Comparison of ENCODE assay signal across 14 cellular contexts in genomic region chr19:55611983-55612645, GRCh38. TPM values are rescaled to one million over a fixed set of nuclear protein-coding genes. Genes with fewer than 3 reads are reported as not detected.
DNase-seq lines count a peak whose midpoint lies in the region; ATAC-seq and TF ChIP-seq lines count a peak whose summit lies in the region.
"Had no signal": no experiment of that assay in that cellular context is flagged by ENCODE, and none has a peak within 500 bp of the region (broad histone marks: within the 10 kb centered on the region; RNA-seq: fewer than 3 reads in every experiment).

No MANE protein-coding gene starts in this region.

- no peaks in the 10 kb centered on the region for H4K20me1 ChIP-seq in OCI-LY1 (ENCODE audit: insufficient read depth, low read length)

- peaks cover 43 to 58% of the 10 kb centered on the region in 2 donors for H3K4me1 Mint-ChIP-seq in stimulated activated naive B cell treated with anti-CD40 and anti-IgM and Interleukin-4, amounts not matched to agents 10 μg/mL and 1 μg/mL and 100 μg/mL, for 72 hours

- no peaks in the 10 kb centered on the region for H3K79me2 ChIP-seq in OCI-LY1 (ENCODE audit: insufficient read depth, low read length)

- ATAC-seq in left cardiac atrium = no peak
- peak; percentile 82 to 90 for ATAC-seq in stimulated activated naive B cell treated with anti-CD40 and anti-IgM and Interleukin-4, amounts not matched to agents 10 μg/mL and 1 μg/mL and 100 μg/mL, for 72 hours (replicated peaks)
- ATAC-seq: gastroesophageal sphincter had no signal

- H3K4me3 ChIP-seq in cardiac muscle cell = no peak overlapping the region
- no peak overlapping the region for H3K4me3 ChIP-seq in OCI-LY1 (ENCODE audit: low read depth, low read length, poor library complexity, severe bottlenecking)
- no peak overlapping the region for H3K4me3 ChIP-seq in right atrium auricular region
- H3K4me3 ChIP-seq in ovary = no peak overlapping the region
- H3K4me3 ChIP-seq: gastroesophageal sphincter, neural progenitor cell had no signal

- WGBS in ovary, 3 donors = 68 to 80% (median 76%) methylated on average over 3 of the region's 3 CpGs

- H3K36me3 ChIP-seq in cardiac muscle cell = peaks cover 14% of the 10 kb centered on the region
- H3K36me3 ChIP-seq in OCI-LY1 (ENCODE audit: insufficient read depth, low read length) = peaks cover 34% of the 10 kb centered on the region
- H3K36me3 ChIP-seq in right atrium auricular region = peaks cover 38% of the 10 kb centered on the region
- no peaks in the 10 kb centered on the region for H3K36me3 ChIP-seq in ovary
- H3K36me3 ChIP-seq: neural progenitor cell had no signal

- H3K9me2 ChIP-seq in OCI-LY1 (ENCODE audit: low read depth, low read length) = no peaks in the 10 kb centered on the region

- no peak for TF ChIP-seq POLR2A in ovary (IDR thresholded peaks at IDR 0.05)

- no peak for TF ChIP-seq EP300 in ovary (IDR thresholded peaks at IDR 0.05)

- no peak overlapping the region for H2AFZ ChIP-seq in OCI-LY1 (ENCODE audit: low read length)
- H2AFZ ChIP-seq: neural progenitor cell had no signal

- H3K27ac Mint-ChIP-seq in stimulated activated naive B cell treated with anti-CD40 and anti-IgM and Interleukin-4, amounts not matched to agents 10 μg/mL and 1 μg/mL and 100 μg/mL, for 72 hours = peak overlapping the region; percentile 82
- H3K27ac Mint-ChIP-seq: neural progenitor cell had no signal

- DNase-seq in cardiac muscle cell (ENCODE audit: low read depth in 1 of 2, low spot score in 1 of 2) (no peak), left cardiac atrium (no peak), right atrium auricular region (ENCODE audit: low spot score) (no peak), D341Med (ENCODE audit: low spot score) (no peak), ovary (no peak), NCI-H2107 (lab: John Stamatoyannopoulos, UW) (no peak)
- DNase-seq in stimulated activated naive B cell treated with anti-CD40 and anti-IgM and Interleukin-4, amounts not matched to agents 10 μg/mL and 1 μg/mL and 100 μg/mL, for 72 hours = no peak
- DNase-seq: activated CD4-positive, alpha-beta T cell treated with anti-CD3 and anti-CD28 coated beads for 1 hour; NCI-H82; stimulated activated naive CD4-positive, alpha-beta T cell; T-helper 2 cell had no signal

- no peak overlapping the region for H3K9ac ChIP-seq in OCI-LY1 (ENCODE audit: low read length)
- H3K9ac ChIP-seq: neural progenitor cell had no signal

- H3K27me3 Mint-ChIP-seq in stimulated activated naive B cell treated with anti-CD40 and anti-IgM and Interleukin-4, amounts not matched to agents 10 μg/mL and 1 μg/mL and 100 μg/mL, for 72 hours = no peaks in the 10 kb centered on the region

- H3K27ac ChIP-seq in cardiac muscle cell (peak overlapping the region; percentile 53), OCI-LY1 (ENCODE audit: low read depth, low read length, poor library complexity, severe bottlenecking) (peak overlapping the region; percentile 14), right atrium auricular region (peak overlapping the region; percentile 68 to 92), ovary (no peak overlapping the region)
- H3K27ac ChIP-seq: neural progenitor cell had no signal

- intact Hi-C loops in left cardiac atrium (cut with DNase I) = no loop called here
- intact Hi-C loops in ovary (cut with DNase I) = no loop called here

- TF ChIP-seq CTCF in cardiac muscle cell (IDR thresholded peaks at IDR 0.05; ENCODE audit: low read depth, low read length) = no peak
- no peak for TF ChIP-seq CTCF in OCI-LY1 (IDR thresholded peaks at IDR 0.05; ENCODE audit: low read length)
- TF ChIP-seq CTCF in right atrium auricular region (IDR thresholded peaks at IDR 0.05) = no peak
- TF ChIP-seq CTCF in ovary (IDR thresholded peaks at IDR 0.05) = no peak

- H3K4me3 Mint-ChIP-seq in stimulated activated naive B cell treated with anti-CD40 and anti-IgM and Interleukin-4, amounts not matched to agents 10 μg/mL and 1 μg/mL and 100 μg/mL, for 72 hours = peak overlapping the region; percentile 33 to 55
- H3K4me3 Mint-ChIP-seq: neural progenitor cell had no signal

- H3K27me3 ChIP-seq in cardiac muscle cell (no peaks in the 10 kb centered on the region), OCI-LY1 (ENCODE audit: insufficient read depth, low read length) (no peaks in the 10 kb centered on the region), right atrium auricular region (no peaks in the 10 kb centered on the region), ovary (no peaks in the 10 kb centered on the region)
- H3K27me3 ChIP-seq: gastroesophageal sphincter, neural progenitor cell had no signal

- peaks cover 38 to 53% of the 10 kb centered on the region in 2 donors for H3K36me3 Mint-ChIP-seq in stimulated activated naive B cell treated with anti-CD40 and anti-IgM and Interleukin-4, amounts not matched to agents 10 μg/mL and 1 μg/mL and 100 μg/mL, for 72 hours

- H3F3A ChIP-seq in OCI-LY1 (ENCODE audit: insufficient read depth, low read length) = no peaks in the 10 kb centered on the region

- H3K9me3 ChIP-seq in cardiac muscle cell (ENCODE audit: low read depth) = no peaks in the 10 kb centered on the region
- no peaks in the 10 kb centered on the region for H3K9me3 ChIP-seq in OCI-LY1 (ENCODE audit: low read length)
- H3K9me3 ChIP-seq in right atrium auricular region = no peaks in the 10 kb centered on the region
- no peaks in the 10 kb centered on the region for H3K9me3 ChIP-seq in ovary
- H3K9me3 ChIP-seq: gastroesophageal sphincter had no signal

- H3K4me1 ChIP-seq in cardiac muscle cell (ENCODE audit: low read depth) (peaks cover 10% of the 10 kb centered on the region), OCI-LY1 (ENCODE audit: insufficient read depth, low read length, severe bottlenecking) (no peaks in the 10 kb centered on the region), right atrium auricular region (peaks cover 0 to 41% of the 10 kb centered on the region in 2 donors), ovary (ENCODE audit: insufficient read depth) (peaks cover 1% of the 10 kb centered on the region)
- H3K4me1 ChIP-seq: neural progenitor cell had no signal

- H3K4me2 ChIP-seq in OCI-LY1 (ENCODE audit: low read length) = no peak overlapping the region
- H3K4me2 ChIP-seq: neural progenitor cell had no signal

- H3K9me3 Mint-ChIP-seq in stimulated activated naive B cell treated with anti-CD40 and anti-IgM and Interleukin-4, amounts not matched to agents 10 μg/mL and 1 μg/mL and 100 μg/mL, for 72 hours = no peaks in the 10 kb centered on the region
- H3K9me3 Mint-ChIP-seq: neural progenitor cell had no signal

RNA-seq across cellular contexts. Expression of gene ZNF865, which starts 6.7 kb away (rescaled TPM):
- total RNA-seq in cardiac muscle cell (7.1 and 11.2 TPM in 2 replicates), left cardiac atrium (10 to 100 TPM; 16.2 to 20.2 TPM), right atrium auricular region (10 to 100 TPM; 11.2 to 11.4 TPM), ovary (10 to 100 TPM in 5 of 7 donors, 1 to 10 TPM in 2; 4.0 to 20.9 (median 17.6) TPM)
- polyA plus RNA-seq in cardiac muscle cell (1.9 and 2.6 TPM in 2 replicates), ovary (10 to 100 TPM in 1 of 2 donors, under 1 TPM in 1; 0.42 to 10.5 TPM)

RNA-seq across cellular contexts. Expression of gene ZNF524, which starts 12.0 kb away (rescaled TPM):
- total RNA-seq in cardiac muscle cell (26.5 and 29.1 TPM in 2 replicates), left cardiac atrium (10 to 100 TPM; 14.1 to 18.7 TPM), right atrium auricular region (10 to 100 TPM; 17.7 to 25.8 TPM), ovary (10 to 100 TPM; 13.7 to 22.3 (median 17.8) TPM)
- polyA plus RNA-seq in cardiac muscle cell (15.9 and 17.3 TPM in 2 replicates), ovary (10 to 100 TPM in 1 of 2 donors, under 1 TPM in 1; 0.15 to 28.0 TPM)

RNA-seq across cellular contexts. Expression of gene ZNF784, which starts 12.3 kb away (rescaled TPM):
- 15.1 and 15.4 TPM in 2 replicates for total RNA-seq in cardiac muscle cell
- polyA plus RNA-seq in cardiac muscle cell = 13.3 and 14.0 TPM in 2 replicates
- total RNA-seq in left cardiac atrium = 10 to 100 TPM; 11.1 to 11.7 TPM
- 10 to 100 TPM in 1 of 2 donors, 1 to 10 TPM in 1; 7.8 to 10.6 TPM for total RNA-seq in right atrium auricular region
- total RNA-seq in ovary = 10 to 100 TPM in 4 of 7 donors, 1 to 10 TPM in 3; 6.5 to 16.9 (median 11.7) TPM
- polyA plus RNA-seq in ovary = 10 to 100 TPM in 1 of 2 donors, 1 to 10 TPM in 1; 6.0 to 12.3 TPM

RNA-seq across cellular contexts. Expression of gene FIZ1, which starts 12.8 kb away (rescaled TPM):
- total RNA-seq in cardiac muscle cell = 12.8 and 13.6 TPM in 2 replicates
- 18.7 and 25.3 TPM in 2 replicates for polyA plus RNA-seq in cardiac muscle cell
- total RNA-seq in left cardiac atrium = 10 to 100 TPM; 14.5 to 17.0 TPM
- total RNA-seq in right atrium auricular region = 10 to 100 TPM in 1 of 2 donors, 1 to 10 TPM in 1; 9.2 to 12.2 TPM
- 10 to 100 TPM in 5 of 7 donors, 1 to 10 TPM in 2; 3.6 to 22.7 (median 16.6) TPM for total RNA-seq in ovary
- 10 to 100 TPM in 1 of 2 donors, 1 to 10 TPM in 1; 9.4 to 11.0 TPM for polyA plus RNA-seq in ovary

RNA-seq across cellular contexts. Expression of gene ZNF580, which starts 28.7 kb away (rescaled TPM):
- total RNA-seq in cardiac muscle cell (78.4 and 84.9 TPM in 2 replicates), left cardiac atrium (10 to 100 TPM; 17.7 to 27.7 TPM), right atrium auricular region (10 to 100 TPM; 15.3 to 26.2 TPM), ovary (10 to 100 TPM; 24.9 to 70.6 (median 65.3) TPM)
- polyA plus RNA-seq in cardiac muscle cell (104 and 124 TPM in 2 replicates), ovary (10 to 100 TPM; 14.5 to 37.3 TPM)

Comparison
In these comparisons a context has a peak if more than half of its experiments do, and no peak if none do; other contexts are left out.
1. H3K27ac ChIP-seq: peak in cardiac muscle cell (single experiment), OCI-LY1 (single experiment) and right atrium auricular region (2 of 2); none in ovary (0 of 2).
2. ATAC-seq: peak in stimulated activated naive B cell treated with anti-CD40 and anti-IgM and Interleukin-4, amounts not matched to agents 10 μg/mL and 1 μg/mL and 100 μg/mL, for 72 hours (2 of 2); none in left cardiac atrium (0 of 2).